ENCODE assay signal across 8 cellular contexts in genomic region chr21:32770514-32771133, GRCh38. TPM values are rescaled to one million over a fixed set of nuclear protein-coding genes. Genes with fewer than 3 reads are reported as not detected.
DNase-seq lines count a peak whose midpoint lies in the region; ATAC-seq, FAIRE-seq and TF ChIP-seq lines count a peak whose summit lies in the region.

No MANE protein-coding gene starts in this region.

- H3K9me3 ChIP-seq in HCT116 (ENCODE audit: control insufficient read depth in 1 of 2, insufficient read depth in 1 of 2, low read depth in 1 of 2, low read length in 2 of 2) (no peaks in the 10 kb centered on the region), H1 (ENCODE audit: insufficient read depth in 2 of 2, low read depth in 1 of 2, low read length in 1 of 2) (no peaks in the 10 kb centered on the region)

- peak overlapping the region; percentile 24 for H4K5ac ChIP-seq in H1 (ENCODE audit: insufficient read length, low read depth, low read length)

- POLR2A ChIA-PET in HCT116 (lab: Charles Lee) (interaction anchor here (1.4 to 1.7 kb wide), 3 partner anchors 8 to 13 kb away, joined by 4 to 11 read pairs (median 6); no protein-coding TSS in a partner anchor), RWPE1 (lab: Yijun Ruan, JAX; ENCODE audit: low non-redundant PET) (no interaction called here), H1 (lab: Charles Lee; ENCODE audit: partially characterized antibody) (interaction anchor here (0.9 to 2.8 kb wide), 14 partner anchors 13 to 554 kb away, joined by 3 to 14 read pairs (median 5); partner anchors contain the start of genes IFNAR1, SYNJ1 and URB1)

- no peak overlapping the region for H3K56ac ChIP-seq in H1 (replicated peaks; ENCODE audit: insufficient read length, low read depth, low read length)

- peaks cover 29% of the 10 kb centered on the region for H3K36me3 Mint-ChIP-seq in Calu3 (ENCODE audit: insufficient read depth, unreplicated experiment)

- H3K4me1 ChIP-seq in HCT116 (ENCODE audit: control insufficient read depth in 1 of 2, insufficient read depth in 2 of 2, low read length in 2 of 2) (peaks cover 5 to 22% of the 10 kb centered on the region in 2 experiments; a peak in 3 of 4 replicates), H1 (replicated peaks in 1 of 4; ENCODE audit: control insufficient read depth in 3 of 4, insufficient read depth in 4 of 4, low read length in 3 of 4) (no peaks in the 10 kb centered on the region; a peak in 3 of 7 replicates)

- peak overlapping the region; percentile 27 for H3K27ac Mint-ChIP-seq in Calu3 (ENCODE audit: unreplicated experiment)

- DNase-seq in Calu3, result peak; percentile 5
- no peak for DNase-seq in HCT116 (ENCODE audit: low read depth, low spot score)
- DNase-seq in RWPE1 (ENCODE audit: low spot score), result peak; percentile 8
- DNase-seq in H1 (ENCODE audit: low read depth in 1 of 2, low spot score in 2 of 2), result no peak
- peak; percentile 35 for DNase-seq in myocyte (ENCODE audit: low read depth)
- no peak for DNase-seq in stimulated activated CD4-positive, alpha-beta T cell treated with anti-CD3 and anti-CD28 coated beads, Interleukin-2, amount 100 ng/mL, for 24 hours
- DNase-seq in AG20443 (ENCODE audit: low spot score), result no peak
- DNase-seq in NCI-H2029 treated with DMSO at 0.1 percent for 48 hours (lab: John Stamatoyannopoulos, UW), result no peak

- H3K4me1 Mint-ChIP-seq in Calu3 (ENCODE audit: low read depth, unreplicated experiment), result peaks cover 11% of the 10 kb centered on the region

- no peak overlapping the region for H3K14ac ChIP-seq in H1 (ENCODE audit: insufficient read length)

- H3K9me3 Mint-ChIP-seq in Calu3 (ENCODE audit: low read depth, unreplicated experiment), result no peaks in the 10 kb centered on the region

- H3K18ac ChIP-seq in H1 (ENCODE audit: extremely low read depth, low read length), result peak overlapping the region; percentile 60

- H3K9me2 ChIP-seq in HCT116 (ENCODE audit: insufficient read depth), result no peaks in the 10 kb centered on the region

- no peak overlapping the region for H2BK15ac ChIP-seq in H1 (ENCODE audit: low read length)

- no peak overlapping the region for H2BK120ac ChIP-seq in H1 (replicated peaks; ENCODE audit: low read depth, low read length)

- H4K20me1 ChIP-seq in HCT116 (ENCODE audit: insufficient read depth) (peaks cover 27% of the 10 kb centered on the region; the same call in 1 of the 2 replicates), H1 (replicated peaks in 1 of 2; ENCODE audit: control insufficient read depth in 1 of 2, insufficient read depth in 2 of 2, low read length in 2 of 2) (peaks cover 10 to 15% of the 10 kb centered on the region in 2 experiments)

- H3K4me2 ChIP-seq in HCT116 (ENCODE audit: low read length) (peak overlapping the region; percentile 79), H1 (ENCODE audit: insufficient read depth in 1 of 2, low read depth in 2 of 2, low read length in 2 of 2) (peak overlapping the region; percentile 73 to 79)

- peak overlapping the region; percentile 94 for H3K4me3 Mint-ChIP-seq in Calu3 (ENCODE audit: low read depth, unreplicated experiment)

- H2AK5ac ChIP-seq in H1 (ENCODE audit: low read depth, low read length), result 0 out of 2 replicates have a peak overlapping the region, but pooled peaks have one; percentile 30

- peaks cover 3% of the 10 kb centered on the region; the same call in 1 of the 2 replicates for H3K79me1 ChIP-seq in H1 (ENCODE audit: low read depth, low read length)

- H2AFZ ChIP-seq in HCT116 (ENCODE audit: low read depth, low read length, poor library complexity, severe bottlenecking), result no peak overlapping the region
- no peak overlapping the region for H2AFZ ChIP-seq in H1 (ENCODE audit: low read length)

- H4K8ac ChIP-seq in H1 (ENCODE audit: extremely low read depth, insufficient read depth, low read length), result no peak overlapping the region

- TF ChIP-seq CTCF in Calu3 (IDR thresholded peaks at IDR 0.05; ENCODE audit: unreplicated experiment), result no peak
- TF ChIP-seq CTCF in HCT116 (IDR thresholded peaks at IDR 0.05 in 2 of 3, conservative IDR thresholded peaks at IDR 0.05 in 1 of 3; ENCODE audit: borderline replicate concordance in 1 of 3, insufficient read depth in 1 of 3, low read depth in 2 of 3, low read length in 2 of 3), result no peak
- no peak for TF ChIP-seq CTCF in RWPE1 (conservative IDR thresholded peaks at IDR 0.05; ENCODE audit: low read depth)
- TF ChIP-seq CTCF in H1 (IDR thresholded peaks at IDR 0.05; ENCODE audit: control extremely low read depth in 1 of 3, insufficient read depth in 1 of 3, low read depth in 1 of 3, low read length in 3 of 3), result no peak

- TF ChIP-seq POLR2A in HCT116 (IDR thresholded peaks at IDR 0.05; ENCODE audit: borderline replicate concordance, extremely low read depth, insufficient read depth, insufficient read length) (no peak), H1 (IDR thresholded peaks at IDR 0.05; ENCODE audit: control extremely low read depth in 1 of 2, low read depth in 2 of 2, low read length in 2 of 2) (no peak)

- no peak for FAIRE-seq in H1 (lab: Jason Lieb, UNC)

- H2BK5ac ChIP-seq in H1 (ENCODE audit: low read depth, low read length), result 0 out of 2 replicates have a peak overlapping the region, but pooled peaks have one; percentile 18

- intact Hi-C loops in Calu3 (cut with micrococcal nuclease; ENCODE audit: unreplicated experiment) (no loop called here), HCT116 (cut with micrococcal nuclease) (loop anchor here (5.0 kb wide), 1 partner anchor 43 kb away; the partner anchor contains the start of gene SYNJ1)

- H3K9ac ChIP-seq in HCT116 (ENCODE audit: low read length) (peak overlapping the region; percentile 89), H1 (replicated peaks in 1 of 4; ENCODE audit: extremely low read depth in 1 of 4, low read depth in 3 of 4, low read length in 3 of 4) (peak overlapping the region; percentile 94 to 97 (median 96))

- H4K91ac ChIP-seq in H1 (replicated peaks; ENCODE audit: insufficient read length, low read length), result no peak overlapping the region

- H2BK12ac ChIP-seq in H1 (ENCODE audit: low read depth, low read length), result no peak overlapping the region

- 11% methylated on average over 14 of the region's 14 CpGs; no CpG with 5 or more reads in 1 of the 2 experiments for WGBS in H1 (ENCODE audit: extremely low coverage in 1 of 2, insufficient coverage in 1 of 2, insufficient read length in 1 of 2, insufficient replicate concordance in 2 of 2, low coverage in 1 of 2, low lambda C conversion rate in 2 of 2, missing lambda C conversion rate in 1 of 2), 2 experiments

- H3K27me3 ChIP-seq in HCT116 (ENCODE audit: insufficient read depth, low read length) (no peaks in the 10 kb centered on the region), H1 (replicated peaks in 1 of 4; ENCODE audit: control insufficient read depth in 3 of 4, extremely low read depth in 1 of 4, insufficient read depth in 3 of 4, low read length in 3 of 4) (no peaks in the 10 kb centered on the region)

- peak overlapping the region; percentile 68 to 83 for H3K4me3 ChIP-seq in HCT116 (replicated peaks in 1 of 2; ENCODE audit: low read depth in 1 of 2, low read length in 2 of 2)
- H3K4me3 ChIP-seq in H1 (ENCODE audit: extremely low read depth in 1 of 4, insufficient read depth in 2 of 4, low read depth in 3 of 4, low read length in 4 of 4), result peak overlapping the region; percentile 89 to 99 (median 93)

- ATAC-seq in HCT116, result peak; percentile 3; the same call in 1 of the 2 replicates

- no peaks in the 10 kb centered on the region for H3K27me3 Mint-ChIP-seq in Calu3 (ENCODE audit: unreplicated experiment)

- RAD21 ChIA-PET in HCT116 (lab: Charles Lee; ENCODE audit: low non-redundant PET in 1 of 2, low total read pairs in 2 of 2, uncharacterized antibody in 2 of 2, unreplicated experiment in 2 of 2), result no interaction called here

- CTCF ChIA-PET in Calu3 (lab: Charles Lee), result no interaction called here
- CTCF ChIA-PET in HCT116 (lab: Charles Lee), result interaction anchor here (0.9 kb wide), 1 partner anchor 15 kb away, joined by 3 read pairs; no protein-coding TSS in a partner anchor
- CTCF ChIA-PET in RWPE1 (lab: Yijun Ruan, JAX), result no interaction called here
- CTCF ChIA-PET in H1 (lab: Charles Lee; ENCODE audit: partially characterized antibody), result interaction anchor here (0.6 to 3.2 kb wide), 5 partner anchors 10 to 62 kb away, joined by 3 to 9 read pairs (median 4); no protein-coding TSS in a partner anchor

- H3K23ac ChIP-seq in H1 (ENCODE audit: insufficient read length), result no peak overlapping the region

- no TSS peak for BruUV-seq in Calu3 (replicated peaks; lab: Mats Ljungman, UMichigan)
- no TSS peak for BruUV-seq in HCT116 (replicated peaks; lab: Mats Ljungman, UMichigan)

- no peak overlapping the region for H2BK20ac ChIP-seq in H1 (ENCODE audit: low read length)

- TF ChIP-seq RAD21 in HCT116 (IDR thresholded peaks at IDR 0.05; ENCODE audit: low read depth), result no peak
- TF ChIP-seq RAD21 in H1 (IDR thresholded peaks at IDR 0.05 in 1 of 2, conservative IDR thresholded peaks at IDR 0.05 in 1 of 2; ENCODE audit: low read depth in 2 of 2, low read length in 2 of 2), result no peak

- H3K79me2 ChIP-seq in HCT116 (ENCODE audit: insufficient read depth, low read length) (peaks cover 57% of the 10 kb centered on the region), H1 (ENCODE audit: control insufficient read depth in 1 of 2, insufficient read depth in 2 of 2, low read length in 2 of 2) (peaks cover 33 to 56% of the 10 kb centered on the region in 2 experiments)

- H3K27ac ChIP-seq in HCT116 (ENCODE audit: low read depth, low read length) (peak overlapping the region; percentile 96), RWPE1 (peak overlapping the region; percentile 91), H1 (ENCODE audit: low read depth, low read length) (peak overlapping the region; percentile 89)

- peaks cover 5% of the 10 kb centered on the region for H3K23me2 ChIP-seq in H1 (ENCODE audit: low read depth, low read length)

- H3K36me3 ChIP-seq in HCT116 (ENCODE audit: control insufficient read depth in 1 of 2, insufficient read depth in 2 of 2, low read length in 2 of 2) (peaks cover 31 to 38% of the 10 kb centered on the region in 2 experiments; a peak in 3 of 4 replicates), H1 (ENCODE audit: control insufficient read depth in 2 of 4, insufficient read depth in 4 of 4, low read length in 3 of 4) (peaks cover 0 to 33% (median 15%) of the 10 kb centered on the region in 4 experiments; a peak in 5 of 8 replicates)

- no peak for TF ChIP-seq EP300 in H1 (IDR thresholded peaks at IDR 0.05; ENCODE audit: borderline replicate concordance in 1 of 2, low read depth in 2 of 2, low read length in 2 of 2)

- H3K4ac ChIP-seq in H1 (replicated peaks; ENCODE audit: insufficient read length, low read depth, low read length), result peak overlapping the region; percentile 0

RNA-seq across cellular contexts. Expression of gene PAXBP1, which starts 0.9 kb away (rescaled TPM):
- total RNA-seq in Calu3 (2022) (40.9 and 43.5 TPM in 2 replicates), HCT116 (2021; ENCODE audit: unreplicated experiment) (64.9 TPM), myocyte (28.5 and 29.6 TPM in 2 replicates)
- 15.2 and 15.6 TPM in 2 replicates for polyA plus RNA-seq in HCT116 (2012)
- 58.5 and 64.0 TPM in 2 replicates for total RNA-seq in H1 (2021; fragmentation: NEBNext Ultra II Directional; extraction: Animal tissue kit (Norgen Biotek cat#: 25700))
- 11.4 and 21.2 TPM in 2 replicates for polyA plus RNA-seq in H1 (2011; rRNA removed)
- polyA plus RNA-seq in H1 (2011; cell fraction: cytosol; rRNA removed), result 28.6 TPM
- polyA plus RNA-seq in H1 (2011; cell fraction: nucleus; rRNA removed), result 33.7 TPM
- 23.8 to 47.4 TPM (median 30.0 TPM) in 4 replicates for polyA plus RNA-seq in H1 (2012, experiment 1 of 2)
- 2.3 TPM for polyA plus RNA-seq in H1 (2012, experiment 2 of 2)
- 65.9 TPM for polyA plus RNA-seq in H1 (2013, experiment 1 of 2)
- polyA plus RNA-seq in H1 (2013, experiment 2 of 2), result 53.5 TPM
- 25.3 and 42.8 TPM in 2 replicates for polyA minus RNA-seq in H1 (2011; rRNA and poly(A)+ RNA removed)
- polyA minus RNA-seq in H1 (2011; cell fraction: cytosol; rRNA and poly(A)+ RNA removed), result 26.2 TPM
- 94.0 TPM for polyA minus RNA-seq in H1 (2011; cell fraction: nucleus; rRNA and poly(A)+ RNA removed)
- polyA plus RNA-seq in myocyte (2012), result 7.2 TPM

RNA-seq across cellular contexts. Expression of gene SYNJ1, which starts 42.8 kb away (rescaled TPM):
- total RNA-seq in Calu3 (2022) (10.2 and 10.5 TPM in 2 replicates), HCT116 (2021; ENCODE audit: unreplicated experiment) (7.2 TPM), myocyte (4.1 and 11.5 TPM in 2 replicates)
- 1.5 and 2.0 TPM in 2 replicates for polyA plus RNA-seq in HCT116 (2012)
- total RNA-seq in H1 (2021; fragmentation: NEBNext Ultra II Directional; extraction: Animal tissue kit (Norgen Biotek cat#: 25700)), result 4.0 and 4.3 TPM in 2 replicates
- 1.3 and 1.6 TPM in 2 replicates for polyA plus RNA-seq in H1 (2011; rRNA removed)
- 1.4 TPM for polyA plus RNA-seq in H1 (2011; cell fraction: cytosol; rRNA removed)
- polyA plus RNA-seq in H1 (2011; cell fraction: nucleus; rRNA removed), result 4.5 TPM
- 1.1 to 2.0 TPM (median 1.4 TPM) in 4 replicates for polyA plus RNA-seq in H1 (2012, experiment 1 of 2)
- polyA plus RNA-seq in H1 (2012, experiment 2 of 2), result 0.12 TPM
- 2.1 TPM for polyA plus RNA-seq in H1 (2013, experiment 1 of 2)
- 1.3 TPM for polyA plus RNA-seq in H1 (2013, experiment 2 of 2)
- polyA minus RNA-seq in H1 (2011; rRNA and poly(A)+ RNA removed), result 3.0 and 3.4 TPM in 2 replicates
- polyA minus RNA-seq in H1 (2011; cell fraction: cytosol; rRNA and poly(A)+ RNA removed), result 1.5 TPM
- polyA minus RNA-seq in H1 (2011; cell fraction: nucleus; rRNA and poly(A)+ RNA removed), result 5.0 TPM
- 3.7 TPM for polyA plus RNA-seq in myocyte (2012)

Comparison
In these comparisons a context has a peak if more than half of its experiments do, and no peak if none do; other contexts are left out.
1. DNase-seq: peak in Calu3 (single experiment), RWPE1 (single experiment) and myocyte (single experiment); none in HCT116 (single experiment), H1 (0 of 2), stimulated activated CD4-positive, alpha-beta T cell treated with anti-CD3 and anti-CD28 coated beads, Interleukin-2, amount 100 ng/mL, for 24 hours (0 of 2), AG20443 (single experiment) and NCI-H2029 treated with DMSO at 0.1 percent for 48 hours (single experiment).
2. CTCF ChIA-PET loops: an anchor here in HCT116 (0.9 kb wide) and H1 (0.6 to 3.2 kb wide); none called in Calu3 and RWPE1.
3. Peak in every context shown above with its lines, with median percentiles within 50 percentile points of each other: H3K27ac ChIP-seq.